In genomic region chr5:140408750-140409241, GRCh38 we compare ENCODE assay signal across 15 cellular contexts. TPM values are rescaled to one million over a fixed set of nuclear protein-coding genes. Genes with fewer than 3 reads are reported as not detected.
A peak's percentile ranks its signal among the peaks of the same experiment; 100 is the strongest.
DNase-seq lines count a peak whose midpoint lies in the region; ATAC-seq, FAIRE-seq and TF ChIP-seq lines count a peak whose summit lies in the region.
"Had no signal": no experiment of that assay in that cellular context is flagged by ENCODE, and none has a peak within 500 bp of the region (broad histone marks: within the 10 kb centered on the region; RNA-seq: fewer than 3 reads in every experiment).

No MANE protein-coding gene starts in this region.

- H4K20me1 ChIP-seq in K562 (replicated peaks; ENCODE audit: control insufficient read depth, insufficient read depth, low read length) = peaks cover 11% of the 10 kb centered on the region

- POLR2A ChIA-PET in K562 (lab: Yijun Ruan, JAX) = interaction anchor here (1.1 kb wide), 1 partner anchor 14 kb away, joined by 3 read pairs; no protein-coding TSS in a partner anchor
- POLR2A ChIA-PET in naive thymus-derived CD4-positive, alpha-beta T cell (lab: Charles Lee) = no interaction called here

- H3K36me3 Mint-ChIP-seq in naive thymus-derived CD4-positive, alpha-beta T cell = peaks cover 0 to 11% (median 6%) of the 10 kb centered on the region in 5 donors

- 58% methylated on average over 4 of the region's 4 CpGs for WGBS in K562 (ENCODE audit: insufficient coverage, low coverage, missing lambda C conversion rate)

- in situ Hi-C loops in K562 (cut with MboI) = no loop called here

- peaks cover 5 to 10% of the 10 kb centered on the region in 2 experiments; a peak in 2 of 5 replicates for H3K4me1 ChIP-seq in K562 (replicated peaks in 1 of 2; ENCODE audit: control insufficient read depth in 2 of 2, insufficient read depth in 2 of 2, low read length in 2 of 2)
- H3K4me1 ChIP-seq in naive thymus-derived CD4-positive, alpha-beta T cell (ENCODE audit: control insufficient read depth in 2 of 2, insufficient read depth in 2 of 2, low read length in 2 of 2) = peaks cover 14 to 24% of the 10 kb centered on the region in 2 donors
- H3K4me1 ChIP-seq in Peyer's patch = peaks cover 0 to 33% (median 2%) of the 10 kb centered on the region in 4 donors

- peaks cover 4% of the 10 kb centered on the region for H3K9me1 ChIP-seq in K562 (ENCODE audit: control insufficient read depth, insufficient read depth, low read length)

- H3K27ac Mint-ChIP-seq in naive thymus-derived CD4-positive, alpha-beta T cell = peak overlapping the region in 3 of 9 donors; percentile 31 to 41 (median 36)
- H3K27ac Mint-ChIP-seq: activated T-cell treated with anti-CD3 and anti-CD28 coated beads, Interleukin-2, amount 50 U/mL, for 72 hours had no signal

- H3K27me3 Mint-ChIP-seq in naive thymus-derived CD4-positive, alpha-beta T cell = no peaks in the 10 kb centered on the region
- H3K27me3 Mint-ChIP-seq: central memory CD8-positive, alpha-beta T cell had no signal

- H3K27ac ChIP-seq in K562 (ENCODE audit: extremely low read depth, low read depth, low read length) (peak overlapping the region; percentile 25; the same call in 1 of the 3 replicates), Peyer's patch (peak overlapping the region in 1 of 4 donors; percentile 22)
- no peak overlapping the region for H3K27ac ChIP-seq in naive thymus-derived CD4-positive, alpha-beta T cell (ENCODE audit: low read depth, low read length)
- H3K27ac ChIP-seq: WERI-Rb-1 had no signal

- H3K4me3 ChIP-seq in LNCaP clone FGC (ENCODE audit: low read depth, low read length) (no peak overlapping the region; the same call in 1 of the 2 replicates), K562 (no peak overlapping the region), Peyer's patch (no peak overlapping the region)
- no peak overlapping the region for H3K4me3 ChIP-seq in naive thymus-derived CD4-positive, alpha-beta T cell (ENCODE audit: low read length)

- BruUV-seq in K562 (replicated peaks; lab: Mats Ljungman, UMichigan) = no TSS peak

- H3K36me3 ChIP-seq in K562 (ENCODE audit: control insufficient read depth, insufficient read depth, low read length) (peaks cover 54% of the 10 kb centered on the region; the same call in 2 of the 3 replicates), Peyer's patch (peaks cover 0 to 11% (median 0%) of the 10 kb centered on the region in 3 donors)
- peaks cover 0 to 6% (median 0%) of the 10 kb centered on the region in 3 experiments for H3K36me3 ChIP-seq in naive thymus-derived CD4-positive, alpha-beta T cell (ENCODE audit: control insufficient read depth in 2 of 3, insufficient read depth in 3 of 3, low read length in 3 of 3)

- H3K9me3 Mint-ChIP-seq in naive thymus-derived CD4-positive, alpha-beta T cell = no peaks in the 10 kb centered on the region
- H3K9me3 Mint-ChIP-seq: activated T-cell treated with anti-CD3 and anti-CD28 coated beads, Interleukin-2, amount 50 U/mL, for 72 hours; central memory CD8-positive, alpha-beta T cell had no signal

- FAIRE-seq in K562 (lab: Jason Lieb, UNC) = no peak
- FAIRE-seq: GM12892 had no signal

- DNase-seq in COLO668 (lab: John Stamatoyannopoulos, UW; ENCODE audit: unreplicated experiment) (peak; percentile 0), LNCaP clone FGC (ENCODE audit: low read depth) (peak; percentile 54), K562 (ENCODE audit: extremely low read depth in 1 of 4, low spot score in 3 of 4) (no peak), Peyer's patch (no peak), NOMO-1 (lab: John Stamatoyannopoulos, UW; ENCODE audit: unreplicated experiment in 2 of 2) (no peak)
- no peak for DNase-seq in naive thymus-derived CD4-positive, alpha-beta T cell
- DNase-seq: activated T-cell treated with anti-CD3 and anti-CD28 coated beads, Interleukin-2, amount 50 U/mL, for 72 hours; NCI-H1694 treated with DMSO at 0.1 percent for 48 hours; stimulated activated CD4-positive, alpha-beta T cell treated with anti-CD3 and anti-CD28 coated beads, Interleukin-4, amount 100 ng/mL, for 4 hours; WERI-Rb-1 had no signal

- TF ChIP-seq EP300 in K562 (IDR thresholded peaks at IDR 0.05; ENCODE audit: low read length) = no peak

- no peak for TF ChIP-seq POLR2A in K562 (conservative IDR thresholded peaks at IDR 0.05)
- TF ChIP-seq POLR2A in Peyer's patch (IDR thresholded peaks at IDR 0.05) = no peak

- H2AFZ ChIP-seq in K562 (ENCODE audit: low read depth, low read length) = no peak overlapping the region

- H3K9me3 ChIP-seq in K562 (replicated peaks; ENCODE audit: control insufficient read depth, insufficient read depth, low read depth, low read length) = no peaks in the 10 kb centered on the region
- H3K9me3 ChIP-seq in naive thymus-derived CD4-positive, alpha-beta T cell (ENCODE audit: control insufficient read depth in 2 of 3, low read length in 3 of 3) = no peaks in the 10 kb centered on the region
- no peaks in the 10 kb centered on the region for H3K9me3 ChIP-seq in Peyer's patch

- H3K27me3 ChIP-seq in K562 (ENCODE audit: control insufficient read depth in 2 of 2, insufficient read depth in 2 of 2, low read length in 2 of 2) (no peaks in the 10 kb centered on the region), Peyer's patch (no peaks in the 10 kb centered on the region)
- no peaks in the 10 kb centered on the region for H3K27me3 ChIP-seq in naive thymus-derived CD4-positive, alpha-beta T cell (ENCODE audit: control insufficient read depth in 2 of 2, insufficient read depth in 2 of 2, low read length in 2 of 2)

- TF ChIP-seq CTCF in LNCaP clone FGC (IDR thresholded peaks at IDR 0.05; ENCODE audit: control insufficient read depth, extremely low read depth, insufficient read depth) = 0 out of 2 replicates have a peak, but pooled peaks have one; percentile 3
- no peak for TF ChIP-seq CTCF in K562 (IDR thresholded peaks at IDR 0.05 in 2 of 3, conservative IDR thresholded peaks at IDR 0.05 in 1 of 3; ENCODE audit: insufficient read depth in 2 of 3, low read depth in 1 of 3, low read length in 3 of 3)
- no peak for TF ChIP-seq CTCF in Peyer's patch (IDR thresholded peaks at IDR 0.05)

- peaks cover 32 to 78% (median 56%) of the 10 kb centered on the region in 7 donors for H3K4me1 Mint-ChIP-seq in naive thymus-derived CD4-positive, alpha-beta T cell

- no peak overlapping the region for H3K9ac ChIP-seq in K562 (ENCODE audit: insufficient read depth in 1 of 2, low read depth in 2 of 2, low read length in 2 of 2)

- CTCF ChIA-PET in K562 (lab: Yijun Ruan, JAX; ENCODE audit: low intra/inter-chr PET ratio) = no interaction called here
- CTCF ChIA-PET in naive thymus-derived CD4-positive, alpha-beta T cell (lab: Charles Lee) = no interaction called here

- peak; percentile 51 for ATAC-seq in K562
- ATAC-seq in naive thymus-derived CD4-positive, alpha-beta T cell = no peak
- no peak for ATAC-seq in GM21423 (IDR thresholded peaks at IDR 0.05; ENCODE audit: unreplicated experiment)
- ATAC-seq in GM19452 (IDR thresholded peaks at IDR 0.05; ENCODE audit: unreplicated experiment) = no peak

- intact Hi-C loops in K562 (cut with micrococcal nuclease) = no loop called here
- intact Hi-C loops in naive thymus-derived CD4-positive, alpha-beta T cell (cut with micrococcal nuclease) = loop anchor here (5.0 to 10.0 kb wide), 4 partner anchors 34 to 1864 kb away; partner anchors contain the start of genes ETF1 (in 1 of the 2), NDFIP1 (in 1 of the 2) and PAIP2 (in 1 of the 2)

- no peak overlapping the region for H3K4me2 ChIP-seq in K562 (ENCODE audit: insufficient read depth, low read length)

- TF ChIP-seq RAD21 in K562 (CRISPR knock-in tag; conservative IDR thresholded peaks at IDR 0.05 in 1 of 2, IDR thresholded peaks at IDR 0.05 in 1 of 2) = no peak

- H3K4me3 Mint-ChIP-seq in naive thymus-derived CD4-positive, alpha-beta T cell = peak overlapping the region in 8 of 10 donors; percentile 8 to 60 (median 30)
- H3K4me3 Mint-ChIP-seq: activated T-cell treated with anti-CD3 and anti-CD28 coated beads, Interleukin-2, amount 50 U/mL, for 72 hours; central memory CD8-positive, alpha-beta T cell had no signal

- peaks cover 98% of the 10 kb centered on the region for H3K79me2 ChIP-seq in K562 (ENCODE audit: control insufficient read depth, insufficient read depth, low read length)

RNA-seq across cellular contexts. Expression of gene ANKHD1, which starts 7.2 kb away (rescaled TPM):
- total RNA-seq in K562 (2011; cell fraction: chromatin; rRNA removed; ENCODE audit: low replicate concordance) = 294 and 721 TPM in 2 replicates
- total RNA-seq in K562 (2011; cell fraction: nucleolus; rRNA removed) = 87.1 and 125 TPM in 2 replicates
- total RNA-seq in K562 (2011; cell fraction: nucleoplasm; rRNA removed) = 258 and 400 TPM in 2 replicates
- total RNA-seq in K562 (2014; rRNA removed) (68.1 and 75.8 TPM in 2 replicates), K562 (2014; rRNA removed; fragmentation: Illumina TruSeq; extraction: Trizol) (63.0 and 72.8 TPM in 2 replicates), K562 (2015; rRNA removed; fragmentation: Illumina TruSeq; extraction: Trizol) (73.7 and 78.7 TPM in 2 replicates), K562 (2021) (98.7 and 110 TPM in 2 replicates), Peyer's patch (100 to 1,000 TPM; 141 to 236 (median 211) TPM)
- polyA plus RNA-seq in K562 (2011; rRNA removed) (138 and 144 TPM in 2 replicates), K562 (2014; fragmentation: Illumina TruSeq; extraction: Trizol) (93.0 and 101 TPM in 2 replicates), K562 (2014; fragmentation: Nextera tagmentation; extraction: Ambion mirVana) (10 to 100 TPM; 38.9 to 39.0 TPM), K562 (2014; rRNA removed) (93.6 and 96.7 TPM in 2 replicates)
- polyA plus RNA-seq in K562 (2011; cell fraction: cytosol; rRNA removed) = 62.7 and 95.2 TPM in 2 replicates
- 202 and 212 TPM in 2 replicates for polyA plus RNA-seq in K562 (2011; cell fraction: nucleus; rRNA removed)
- polyA plus RNA-seq in K562 (2012) = 68.5 and 82.4 TPM in 2 replicates
- polyA minus RNA-seq in K562 (2011; rRNA and poly(A)+ RNA removed) = 219 and 272 TPM in 2 replicates
- polyA minus RNA-seq in K562 (2011; cell fraction: cytosol; rRNA and poly(A)+ RNA removed) = 70.9 and 81.8 TPM in 2 replicates
- 78.9 and 124 TPM in 2 replicates for polyA minus RNA-seq in K562 (2011; cell fraction: nucleus; rRNA and poly(A)+ RNA removed)
- total RNA-seq in naive thymus-derived CD4-positive, alpha-beta T cell = 100 to 1,000 TPM; 145 to 240 (median 217) TPM
- polyA plus RNA-seq in naive thymus-derived CD4-positive, alpha-beta T cell = 10 to 100 TPM; 63.1 to 87.1 TPM

RNA-seq across cellular contexts. Expression of gene SLC4A9, which starts 48.8 kb away (rescaled TPM):
- total RNA-seq in K562 (2011; cell fraction: chromatin; rRNA removed; ENCODE audit: low replicate concordance) = 0.53 TPM in 1 of 2 replicates, not detected in the other
- total RNA-seq in K562 (2011; cell fraction: nucleolus; rRNA removed) = 0.17 and 0.39 TPM in 2 replicates
- 0.23 TPM in 1 of 2 replicates, not detected in the other for total RNA-seq in K562 (2011; cell fraction: nucleoplasm; rRNA removed)
- 0.05 TPM in 1 of 2 replicates, not detected in the other for total RNA-seq in K562 (2014; rRNA removed)
- not detected in 2 replicates for total RNA-seq in K562 (2014; rRNA removed; fragmentation: Illumina TruSeq; extraction: Trizol)
- not detected in 2 replicates for total RNA-seq in K562 (2015; rRNA removed; fragmentation: Illumina TruSeq; extraction: Trizol)
- not detected in 2 replicates for total RNA-seq in K562 (2021)
- 0.13 TPM in 1 of 2 replicates, not detected in the other for polyA plus RNA-seq in K562 (2011; rRNA removed)
- polyA plus RNA-seq in K562 (2011; cell fraction: cytosol; rRNA removed) = 0.03 TPM in 1 of 2 replicates, not detected in the other
- 0.17 and 0.20 TPM in 2 replicates for polyA plus RNA-seq in K562 (2011; cell fraction: nucleus; rRNA removed)
- 0.03 TPM in 1 of 2 replicates, not detected in the other for polyA plus RNA-seq in K562 (2012)
- not detected in 2 replicates for polyA plus RNA-seq in K562 (2014; fragmentation: Illumina TruSeq; extraction: Trizol)
- not detected for polyA plus RNA-seq in K562 (2014; fragmentation: Nextera tagmentation; extraction: Ambion mirVana)
- not detected in 2 replicates for polyA plus RNA-seq in K562 (2014; rRNA removed)
- polyA minus RNA-seq in K562 (2011; rRNA and poly(A)+ RNA removed) = not detected in 2 replicates
- not detected in 2 replicates for polyA minus RNA-seq in K562 (2011; cell fraction: cytosol; rRNA and poly(A)+ RNA removed)
- polyA minus RNA-seq in K562 (2011; cell fraction: nucleus; rRNA and poly(A)+ RNA removed) = 0.11 and 0.13 TPM in 2 replicates
- under 1 TPM in 3 of 5 experiments, not detected in 2; 0.13 to 0.96 (median 0.34) TPM for total RNA-seq in naive thymus-derived CD4-positive, alpha-beta T cell
- not detected for polyA plus RNA-seq in naive thymus-derived CD4-positive, alpha-beta T cell
- 1 to 10 TPM in 1 of 4 donors, under 1 TPM in 2, not detected in 1; 0.38 to 2.5 (median 0.40) TPM for total RNA-seq in Peyer's patch
- total RNA-seq: kidney epithelial cell had no signal

Comparison
In these comparisons a context has a peak if more than half of its experiments do, and no peak if none do; other contexts are left out.
1. DNase-seq: peak in COLO668 (single experiment) and LNCaP clone FGC (single experiment); none in K562 (0 of 4), naive thymus-derived CD4-positive, alpha-beta T cell (0 of 9), Peyer's patch (0 of 3) and NOMO-1 (0 of 2).